In the genomic region with DNA sequence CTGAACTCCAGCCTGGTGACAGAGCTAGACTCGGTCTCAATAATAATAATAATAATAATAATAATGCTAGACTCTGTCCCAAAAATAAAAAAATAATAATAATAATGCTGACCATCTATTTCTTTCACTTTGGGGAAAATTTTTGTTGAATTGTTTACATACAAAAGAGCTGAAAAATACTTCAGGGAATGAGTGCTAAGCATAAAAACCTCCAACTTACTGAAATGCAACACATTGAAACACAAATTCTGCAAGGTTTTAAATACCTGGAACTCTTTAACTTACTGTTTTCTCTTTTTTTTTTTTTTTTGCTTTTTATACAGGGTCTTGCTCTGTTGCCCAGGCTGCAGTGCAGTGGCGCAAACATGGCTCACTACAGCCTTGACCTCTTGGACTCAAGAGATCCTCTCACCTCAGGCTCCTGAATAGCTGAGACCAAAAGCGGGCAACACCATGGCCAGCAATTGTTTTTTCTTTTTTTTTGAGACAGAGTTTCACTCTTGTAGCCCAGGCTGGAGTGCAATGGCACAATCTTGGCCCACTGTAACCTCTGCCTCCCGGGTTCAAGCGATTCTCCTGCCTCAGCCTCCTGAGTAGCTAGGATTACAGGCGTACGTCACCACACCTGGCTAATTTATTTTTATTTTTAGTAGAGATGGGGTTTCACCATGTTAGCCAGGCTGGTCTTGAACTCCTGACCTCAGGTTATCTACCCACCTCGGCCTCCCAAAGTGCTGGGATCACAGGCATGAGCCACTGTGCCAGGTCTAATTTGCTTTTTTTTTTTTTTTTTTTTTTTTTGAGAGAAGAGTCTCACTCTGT, we compare ENCODE assay signal across 16 cellular contexts. TPM values are rescaled to one million over a fixed set of nuclear protein-coding genes. Genes with fewer than 3 reads are reported as not detected.
"Had no signal": no experiment of that assay in that cellular context is flagged by ENCODE, and none has a peak within 500 bp of the region (broad histone marks: within the 10 kb centered on the region; RNA-seq: fewer than 3 reads in every experiment).

No MANE protein-coding gene starts in this region.

RNA-seq across cellular contexts. Expression of gene PHKG1, which starts 5.6 kb away (rescaled TPM):
- total RNA-seq: epithelial cell of proximal tubule had no signal

RNA-seq across cellular contexts. Expression of gene NUPR2, which starts 17.8 kb away (rescaled TPM):
- total RNA-seq: dermis blood vessel endothelial cell, endothelial cell of umbilical vein, esophagus muscularis mucosa, fibroblast of villous mesenchyme, frontal cortex, glomerular endothelial cell, left ventricle myocardium superior, lower lobe of right lung, mononuclear cell, natural killer cell, osteoblast, right cardiac atrium, tibial nerve had no signal
- polyA plus RNA-seq: endothelial cell of umbilical vein, keratinocyte, neural cell, right cardiac atrium had no signal
